ENCODE assay signal across 8 cellular contexts in genomic region chr3:9916734-9917680, GRCh38. TPM values are rescaled to one million over a fixed set of nuclear protein-coding genes. Genes with fewer than 3 reads are reported as not detected.
DNase-seq lines count a peak whose midpoint lies in the region; ATAC-seq and TF ChIP-seq lines count a peak whose summit lies in the region.

TSS of gene IL17RC (plus strand) at chr3:9917098. CDS start at chr3:9917316, 218 bp downstream.

- H3K27ac ChIP-seq in endodermal cell (ENCODE audit: low read depth, low read length) (peak within 1 kb of the TSS; percentile 66), lower lobe of right lung (peak within 1 kb of the TSS; percentile 90)

- H3K4me1 ChIP-seq in endodermal cell (ENCODE audit: control insufficient read depth, insufficient read depth, low read length) (no peaks in the 10 kb centered on the region), lower lobe of right lung (peaks cover 39% of the 10 kb centered on the region)

- WGBS in endodermal cell (ENCODE audit: insufficient coverage in 1 of 2, insufficient read length in 1 of 2), 2 experiments: 37 to 64% methylated on average over 6 to 19 of the region's 19 CpGs

- CTCF ChIA-PET in activated CD4-positive, alpha-beta memory T cell treated with anti-CD3 and anti-CD28 coated beads for 36 hours (lab: Charles Lee): interaction anchor here (0.6 to 6.8 kb wide), 4 partner anchors 9 to 136 kb away, joined by 4 to 54 read pairs (median 4); partner anchors contain the start of gene CRELD1

- POLR2A ChIA-PET in activated CD4-positive, alpha-beta memory T cell treated with anti-CD3 and anti-CD28 coated beads for 36 hours (lab: Charles Lee): interaction anchor here (1.7 kb wide), 1 partner anchor 16 kb away, joined by 8 read pairs; no protein-coding TSS in a partner anchor

- DNase-seq in GM06990 (ENCODE audit: extremely low read depth, insufficient read length) (no peak), NCI-H2107 treated with DMSO at 0.1 percent for 48 hours (lab: John Stamatoyannopoulos, UW; ENCODE audit: unreplicated experiment) (peak; percentile 38), endodermal cell (peak; percentile 96), lower lobe of right lung (peak; percentile 90)
- peak; percentile 58 for DNase-seq in activated CD4-positive, alpha-beta memory T cell treated with anti-CD3 and anti-CD28 coated beads for 36 hours
- peak; percentile 26 to 32 for DNase-seq in stimulated activated CD8-positive, alpha-beta memory T cell treated with anti-CD3 and anti-CD28 coated beads, Interleukin-15, amount 100 ng/mL, for 48 hours (ENCODE audit: low read depth in 2 of 2)

- peak within 1 kb of the TSS; percentile 38 for H3K9ac ChIP-seq in endodermal cell (ENCODE audit: extremely low read depth, low read length, poor library complexity, severe bottlenecking)

- ATAC-seq in lower lobe of right lung (peak; percentile 91 to 92), HG02938 (IDR thresholded peaks at IDR 0.05; ENCODE audit: unreplicated experiment) (no peak), GM18868 (IDR thresholded peaks at IDR 0.05; ENCODE audit: unreplicated experiment) (no peak)

- H3K36me3 ChIP-seq in GM06990 (ENCODE audit: control insufficient read depth, insufficient read depth, low read length): no peaks in the 10 kb centered on the region
- no peaks in the 10 kb centered on the region for H3K36me3 ChIP-seq in endodermal cell (ENCODE audit: control insufficient read depth, insufficient read depth, low read length)
- H3K36me3 ChIP-seq in lower lobe of right lung: peaks cover 6% of the 10 kb centered on the region

- H3K27me3 Mint-ChIP-seq in activated CD4-positive, alpha-beta memory T cell treated with anti-CD3 and anti-CD28 coated beads for 36 hours: peaks cover 2% of the 10 kb centered on the region
- no peaks in the 10 kb centered on the region for H3K27me3 Mint-ChIP-seq in endodermal cell (ENCODE audit: insufficient read depth)

- no peak within 1 kb of the TSS for H3K27ac Mint-ChIP-seq in activated CD4-positive, alpha-beta memory T cell treated with anti-CD3 and anti-CD28 coated beads for 36 hours
- peak within 1 kb of the TSS; percentile 68 for H3K27ac Mint-ChIP-seq in endodermal cell

- H3K36me3 Mint-ChIP-seq in activated CD4-positive, alpha-beta memory T cell treated with anti-CD3 and anti-CD28 coated beads for 36 hours: peaks cover 3% of the 10 kb centered on the region
- no peaks in the 10 kb centered on the region for H3K36me3 Mint-ChIP-seq in endodermal cell (ENCODE audit: low read depth)

- H3K9me3 ChIP-seq in endodermal cell (ENCODE audit: control insufficient read depth, low read length): no peaks in the 10 kb centered on the region
- no peaks in the 10 kb centered on the region for H3K9me3 ChIP-seq in lower lobe of right lung

- H3K4me3 Mint-ChIP-seq in activated CD4-positive, alpha-beta memory T cell treated with anti-CD3 and anti-CD28 coated beads for 36 hours: peak within 1 kb of the TSS; percentile 65
- H3K4me3 Mint-ChIP-seq in endodermal cell: peak within 1 kb of the TSS; percentile 69

- intact Hi-C loops in activated CD4-positive, alpha-beta memory T cell treated with anti-CD3 and anti-CD28 coated beads for 36 hours (cut with micrococcal nuclease): loop anchor here (2.0 to 5.0 kb wide), 3 partner anchors 14 to 110 kb away; partner anchors contain the start of genes CRELD1 and IL17RE
- intact Hi-C loops in lower lobe of right lung (cut with DNase I): no loop called here

- H3K9me3 Mint-ChIP-seq in activated CD4-positive, alpha-beta memory T cell treated with anti-CD3 and anti-CD28 coated beads for 36 hours: peaks cover 3% of the 10 kb centered on the region
- no peaks in the 10 kb centered on the region for H3K9me3 Mint-ChIP-seq in endodermal cell

- TF ChIP-seq CTCF in GM06990 (IDR thresholded peaks at IDR 0.05; ENCODE audit: insufficient read depth, low read length, poor library complexity, severe bottlenecking) (no peak), endodermal cell (conservative IDR thresholded peaks at IDR 0.05) (no peak), lower lobe of right lung (IDR thresholded peaks at IDR 0.05) (no peak)

- H3K4me1 Mint-ChIP-seq in activated CD4-positive, alpha-beta memory T cell treated with anti-CD3 and anti-CD28 coated beads for 36 hours (ENCODE audit: low read depth): peaks cover 18% of the 10 kb centered on the region
- H3K4me1 Mint-ChIP-seq in endodermal cell: peaks cover 16% of the 10 kb centered on the region

- H3K4me3 ChIP-seq in GM06990 (replicated peaks; ENCODE audit: low read depth, low read length) (peak within 1 kb of the TSS; percentile 48), endodermal cell (ENCODE audit: low read length) (peak within 1 kb of the TSS; percentile 78), lower lobe of right lung (peak within 1 kb of the TSS; percentile 68)

- no peaks in the 10 kb centered on the region; the same call in none of the 2 replicates for H3K27me3 ChIP-seq in GM06990 (replicated peaks; ENCODE audit: control insufficient read depth, insufficient read depth, low read length)
- H3K27me3 ChIP-seq in endodermal cell (ENCODE audit: control insufficient read depth, insufficient read depth, low read length, poor library complexity, severe bottlenecking): peaks cover 10% of the 10 kb centered on the region
- H3K27me3 ChIP-seq in lower lobe of right lung (ENCODE audit: low read depth): no peaks in the 10 kb centered on the region

RNA-seq across cellular contexts. Expression of gene IL17RC, which starts in this region (rescaled TPM):
- total RNA-seq in activated CD4-positive, alpha-beta memory T cell treated with anti-CD3 and anti-CD28 coated beads for 36 hours: under 1 TPM; 0.40 to 0.46 TPM
- total RNA-seq in endodermal cell (10 to 100 TPM; 15.7 to 19.0 TPM), lower lobe of right lung (27.2 TPM)
- 10.4 TPM for polyA plus RNA-seq in endodermal cell (2013, experiment 1 of 2)
- polyA plus RNA-seq in endodermal cell (2013, experiment 2 of 2): 11.9 TPM

Comparison
In these comparisons a context has a peak if more than half of its experiments do, and no peak if none do; other contexts are left out.
1. RNA of gene IL17RC (total RNA-seq): 27.2 TPM in lower lobe of right lung (single experiment) and 15.7 to 19.0 TPM in endodermal cell; 0.40 to 0.46 TPM in activated CD4-positive, alpha-beta memory T cell treated with anti-CD3 and anti-CD28 coated beads for 36 hours; every median in the first group is over 10 times any median in the second.
2. Peak in DNase-seq in activated CD4-positive, alpha-beta memory T cell treated with anti-CD3 and anti-CD28 coated beads for 36 hours; RNA of the gene not detected or under 1 TPM.
3. ATAC-seq: peak in lower lobe of right lung (2 of 2); none in HG02938 (single experiment) and GM18868 (single experiment).
4. Peak in every context shown above with its lines, with median percentiles within 50 percentile points of each other: H3K4me3 ChIP-seq.